ENCODE assay signal across 21 cellular contexts in the genomic region with DNA sequence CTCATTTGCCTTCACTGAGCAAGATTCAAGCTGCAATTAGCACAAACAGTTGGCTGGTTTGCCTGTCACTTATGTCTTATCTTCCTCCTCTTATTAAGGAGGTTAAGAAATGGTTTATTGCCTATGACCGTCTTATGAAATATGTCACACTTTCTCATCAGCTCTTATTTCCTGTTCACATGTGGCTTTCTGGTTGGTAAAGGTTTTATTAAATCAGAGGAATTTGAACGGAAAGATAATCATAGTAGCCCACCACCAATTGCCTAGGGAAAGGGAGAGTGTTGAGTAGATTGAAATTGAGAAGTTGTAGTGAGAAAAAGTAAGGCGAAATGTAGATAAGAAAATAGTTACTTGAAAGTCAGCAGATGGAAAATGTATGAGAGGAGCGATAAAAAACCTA. TPM values are rescaled to one million over a fixed set of nuclear protein-coding genes. Genes with fewer than 3 reads are reported as not detected.
A peak's percentile ranks its signal among the peaks of the same experiment; 100 is the strongest.
DNase-seq lines count a peak whose midpoint lies in the region; ATAC-seq, FAIRE-seq and TF ChIP-seq lines count a peak whose summit lies in the region.
"Had no signal": no experiment of that assay in that cellular context is flagged by ENCODE, and none has a peak within 500 bp of the region (broad histone marks: within the 10 kb centered on the region; RNA-seq: fewer than 3 reads in every experiment).

No MANE protein-coding gene starts in this region.

- peaks cover 24% of the 10 kb centered on the region for H3K27me3 Mint-ChIP-seq in activated CD4-positive, alpha-beta memory T cell treated with anti-CD3 and anti-CD28 coated beads for 36 hours
- H3K27me3 Mint-ChIP-seq in activated CD4-positive, alpha-beta memory T cell treated with anti-CD3 and anti-CD28 coated beads, Interleukin-2, amount 10 ng/mL, durations not matched to agents 7 days and 5 days: peaks cover 32% of the 10 kb centered on the region
- peaks cover 8% of the 10 kb centered on the region for H3K27me3 Mint-ChIP-seq in activated naive CD8-positive, alpha-beta T cell
- H3K27me3 Mint-ChIP-seq in osteocyte (ENCODE audit: unreplicated experiment): no peaks in the 10 kb centered on the region

- DNase-seq in activated CD4-positive, alpha-beta memory T cell treated with anti-CD3 and anti-CD28 coated beads for 36 hours: no peak
- no peak for DNase-seq in activated CD4-positive, alpha-beta memory T cell treated with anti-CD3 and anti-CD28 coated beads, Interleukin-2, amount 10 ng/mL, durations not matched to agents 7 days and 5 days
- DNase-seq in KG1 (lab: John Stamatoyannopoulos, UW) (peak; percentile 22), osteocyte (ENCODE audit: extremely low spot score, unreplicated experiment) (no peak), H54 (ENCODE audit: insufficient read length, low spot score) (no peak), Right ventricle myocardium inferior (ENCODE audit: missing footprints) (no peak)
- DNase-seq: activated CD8-positive, alpha-beta memory T cell treated with anti-CD3 and anti-CD28 coated beads for 24 hours; dorsolateral prefrontal cortex; esophagus squamous epithelium; GDM1; glutamatergic neuron; naive B cell; NCI-H2029; NCI-H524 treated with DMSO at 0.1 percent for 48 hours; upper lobe of right lung had no signal

- CTCF ChIA-PET in activated CD4-positive, alpha-beta memory T cell treated with anti-CD3 and anti-CD28 coated beads for 36 hours (lab: Charles Lee): interaction anchor here (1.0 to 2.2 kb wide), 5 partner anchors 77 to 134 kb away, joined by 3 to 11 read pairs (median 3); no protein-coding TSS in a partner anchor
- CTCF ChIA-PET in activated CD4-positive, alpha-beta memory T cell treated with anti-CD3 and anti-CD28 coated beads, Interleukin-2, amount 10 ng/mL, durations not matched to agents 7 days and 5 days (lab: Charles Lee): interaction anchor here (1.1 kb wide), 1 partner anchor 102 kb away, joined by 3 read pairs; no protein-coding TSS in a partner anchor

- no peak for TF ChIP-seq CTCF in osteocyte (IDR thresholded peaks at IDR 0.05)

- no peak for FAIRE-seq in H54 (lab: Jason Lieb, UNC)

- intact Hi-C loops in activated CD4-positive, alpha-beta memory T cell treated with anti-CD3 and anti-CD28 coated beads for 36 hours (cut with micrococcal nuclease): no loop called here
- intact Hi-C loops in Right ventricle myocardium inferior (cut with DNase I): no loop called here

- peak overlapping the region; percentile 70 for H3K27ac Mint-ChIP-seq in activated CD4-positive, alpha-beta memory T cell treated with anti-CD3 and anti-CD28 coated beads for 36 hours
- no peak overlapping the region for H3K27ac Mint-ChIP-seq in activated CD4-positive, alpha-beta memory T cell treated with anti-CD3 and anti-CD28 coated beads, Interleukin-2, amount 10 ng/mL, durations not matched to agents 7 days and 5 days
- H3K27ac Mint-ChIP-seq in activated naive CD8-positive, alpha-beta T cell: peak overlapping the region; percentile 95
- H3K27ac Mint-ChIP-seq in osteocyte (ENCODE audit: unreplicated experiment): peak overlapping the region; percentile 9
- H3K27ac Mint-ChIP-seq: GM23338; naive B cell; progenitor cell of endocrine pancreas; stimulated activated memory B cell treated with anti-CD40 and anti-IgM and Interleukin-4, amounts not matched to agents 10 μg/mL and 1 μg/mL and 100 μg/mL, for 72 hours had no signal

- peaks cover 18% of the 10 kb centered on the region for H3K9me3 Mint-ChIP-seq in activated CD4-positive, alpha-beta memory T cell treated with anti-CD3 and anti-CD28 coated beads for 36 hours
- H3K9me3 Mint-ChIP-seq in activated CD4-positive, alpha-beta memory T cell treated with anti-CD3 and anti-CD28 coated beads, Interleukin-2, amount 10 ng/mL, durations not matched to agents 7 days and 5 days: peaks cover 28% of the 10 kb centered on the region
- peaks cover 6% of the 10 kb centered on the region for H3K9me3 Mint-ChIP-seq in activated naive CD8-positive, alpha-beta T cell (ENCODE audit: low read depth)
- peaks cover 5% of the 10 kb centered on the region for H3K9me3 Mint-ChIP-seq in osteocyte (ENCODE audit: unreplicated experiment)

- ATAC-seq in HG03139 (IDR thresholded peaks at IDR 0.05; ENCODE audit: unreplicated experiment) (no peak), Right ventricle myocardium inferior (no peak)
- ATAC-seq: GM23338; stimulated activated memory B cell treated with anti-CD40 and anti-IgM and Interleukin-4, amounts not matched to agents 10 μg/mL and 1 μg/mL and 100 μg/mL, for 72 hours; upper lobe of right lung had no signal

- TF ChIP-seq POLR2A in H54 (IDR thresholded peaks at IDR 0.05; ENCODE audit: low read depth, low read length): no peak

- H3K36me3 Mint-ChIP-seq in activated CD4-positive, alpha-beta memory T cell treated with anti-CD3 and anti-CD28 coated beads for 36 hours: peaks cover 27% of the 10 kb centered on the region
- H3K36me3 Mint-ChIP-seq in activated CD4-positive, alpha-beta memory T cell treated with anti-CD3 and anti-CD28 coated beads, Interleukin-2, amount 10 ng/mL, durations not matched to agents 7 days and 5 days (ENCODE audit: low read depth): peaks cover 36% of the 10 kb centered on the region
- peaks cover 11% of the 10 kb centered on the region for H3K36me3 Mint-ChIP-seq in activated naive CD8-positive, alpha-beta T cell
- no peaks in the 10 kb centered on the region for H3K36me3 Mint-ChIP-seq in osteocyte (ENCODE audit: unreplicated experiment)
- H3K36me3 Mint-ChIP-seq: stimulated activated memory B cell treated with anti-CD40 and anti-IgM and Interleukin-4, amounts not matched to agents 10 μg/mL and 1 μg/mL and 100 μg/mL, for 72 hours had no signal

- no peak overlapping the region for H3K4me3 Mint-ChIP-seq in activated CD4-positive, alpha-beta memory T cell treated with anti-CD3 and anti-CD28 coated beads for 36 hours
- no peak overlapping the region for H3K4me3 Mint-ChIP-seq in activated CD4-positive, alpha-beta memory T cell treated with anti-CD3 and anti-CD28 coated beads, Interleukin-2, amount 10 ng/mL, durations not matched to agents 7 days and 5 days
- peak overlapping the region; percentile 8 for H3K4me3 Mint-ChIP-seq in activated naive CD8-positive, alpha-beta T cell
- H3K4me3 Mint-ChIP-seq in osteocyte (ENCODE audit: unreplicated experiment): no peak overlapping the region
- H3K4me3 Mint-ChIP-seq: GM23338; naive B cell; stimulated activated memory B cell treated with anti-CD40 and anti-IgM and Interleukin-4, amounts not matched to agents 10 μg/mL and 1 μg/mL and 100 μg/mL, for 72 hours had no signal

- H3K4me1 Mint-ChIP-seq in activated CD4-positive, alpha-beta memory T cell treated with anti-CD3 and anti-CD28 coated beads for 36 hours (ENCODE audit: low read depth): peaks cover 59% of the 10 kb centered on the region
- peaks cover 31% of the 10 kb centered on the region for H3K4me1 Mint-ChIP-seq in activated CD4-positive, alpha-beta memory T cell treated with anti-CD3 and anti-CD28 coated beads, Interleukin-2, amount 10 ng/mL, durations not matched to agents 7 days and 5 days
- H3K4me1 Mint-ChIP-seq in activated naive CD8-positive, alpha-beta T cell (ENCODE audit: low read depth): peaks cover 39% of the 10 kb centered on the region
- peaks cover 41% of the 10 kb centered on the region for H3K4me1 Mint-ChIP-seq in osteocyte (ENCODE audit: unreplicated experiment)
- H3K4me1 Mint-ChIP-seq: stimulated activated memory B cell treated with anti-CD40 and anti-IgM and Interleukin-4, amounts not matched to agents 10 μg/mL and 1 μg/mL and 100 μg/mL, for 72 hours had no signal

- POLR2A ChIA-PET in activated CD4-positive, alpha-beta memory T cell treated with anti-CD3 and anti-CD28 coated beads for 36 hours (lab: Charles Lee): interaction anchor here (0.9 to 2.5 kb wide), 7 partner anchors 10 to 138 kb away, joined by 3 to 32 read pairs (median 6); no protein-coding TSS in a partner anchor
- POLR2A ChIA-PET in activated CD4-positive, alpha-beta memory T cell treated with anti-CD3 and anti-CD28 coated beads, Interleukin-2, amount 10 ng/mL, durations not matched to agents 7 days and 5 days (lab: Charles Lee): no interaction called here

RNA-seq across cellular contexts. Expression of a gene that starts 4.2 kb away (rescaled TPM):
- 10 to 100 TPM; 20.3 to 20.4 TPM for total RNA-seq in activated CD4-positive, alpha-beta memory T cell treated with anti-CD3 and anti-CD28 coated beads for 36 hours
- 1 to 10 TPM; 1.3 to 1.5 TPM for total RNA-seq in activated CD4-positive, alpha-beta memory T cell treated with anti-CD3 and anti-CD28 coated beads, Interleukin-2, amount 10 ng/mL, durations not matched to agents 7 days and 5 days
- total RNA-seq in osteocyte (56.3 and 59.8 TPM in 2 replicates), Right ventricle myocardium inferior (26.6 TPM)

RNA-seq across cellular contexts. Expression of a gene that starts 48.5 kb away (rescaled TPM):
- total RNA-seq in activated CD4-positive, alpha-beta memory T cell treated with anti-CD3 and anti-CD28 coated beads for 36 hours: 1 to 10 TPM; 1.1 to 1.7 TPM
- total RNA-seq in activated CD4-positive, alpha-beta memory T cell treated with anti-CD3 and anti-CD28 coated beads, Interleukin-2, amount 10 ng/mL, durations not matched to agents 7 days and 5 days: not detected
- 0.21 TPM in 1 of 2 replicates, not detected in the other for total RNA-seq in osteocyte
- total RNA-seq in Right ventricle myocardium inferior: not detected
- total RNA-seq: A673, GM23338, progenitor cell of endocrine pancreas had no signal

Comparison
In these comparisons a context has a peak if more than half of its experiments do, and no peak if none do; other contexts are left out.
1. RNA of a gene that starts 4.2 kb away (total RNA-seq): 56.3 to 59.8 TPM in osteocyte, 26.6 TPM in Right ventricle myocardium inferior (single experiment) and 20.3 to 20.4 TPM in activated CD4-positive, alpha-beta memory T cell treated with anti-CD3 and anti-CD28 coated beads for 36 hours; 1.3 to 1.5 TPM in activated CD4-positive, alpha-beta memory T cell treated with anti-CD3 and anti-CD28 coated beads, Interleukin-2, amount 10 ng/mL, durations not matched to agents 7 days and 5 days; every median in the first group is over 4 times any median in the second.